In genomic region chr10:123583639-123584418, GRCh38 we compare ENCODE assay signal across 9 cellular contexts.
A peak's percentile ranks its signal among the peaks of the same experiment; 100 is the strongest.
DNase-seq lines count a peak whose midpoint lies in the region; ATAC-seq and TF ChIP-seq lines count a peak whose summit lies in the region.
"Had no signal": no experiment of that assay in that cellular context is flagged by ENCODE, and none has a peak within 500 bp of the region (broad histone marks: within the 10 kb centered on the region; RNA-seq: fewer than 3 reads in every experiment).

No MANE protein-coding gene starts in this region.

- H3K9me3 Mint-ChIP-seq in naive thymus-derived CD8-positive, alpha-beta T cell: no peaks in the 10 kb centered on the region

- H3K4me1 ChIP-seq in breast epithelium: no peaks in the 10 kb centered on the region

- intact Hi-C loops in breast epithelium (cut with DNase I; ENCODE audit: low total_unique reads): loop anchor here (2.0 kb wide), 1 partner anchor 381 kb away; no protein-coding TSS in a partner anchor

- no peak overlapping the region for H3K27ac ChIP-seq in breast epithelium
- H3K27ac ChIP-seq: neutrophil had no signal

- H3K4me1 Mint-ChIP-seq in naive thymus-derived CD8-positive, alpha-beta T cell: no peaks in the 10 kb centered on the region

- H3K36me3 Mint-ChIP-seq in naive thymus-derived CD8-positive, alpha-beta T cell: no peaks in the 10 kb centered on the region

- no peaks in the 10 kb centered on the region for H3K36me3 ChIP-seq in breast epithelium
- H3K36me3 ChIP-seq: neutrophil had no signal

- DNase-seq in C1 segment of cervical spinal cord (lab: John Stamatoyannopoulos, UW): peak in 12 of 14 donors; percentile 5 to 76 (median 42)
- peak; percentile 81 for DNase-seq in GOT3 (lab: John Stamatoyannopoulos, UW)
- peak; percentile 31 for DNase-seq in NCI-H69 (lab: John Stamatoyannopoulos, UW)
- DNase-seq in breast epithelium (ENCODE audit: low spot score in 2 of 2): peak; percentile 81 to 89
- peak; percentile 67 for DNase-seq in iris pigment epithelial cell (ENCODE audit: low read depth)
- DNase-seq in stimulated activated CD4-positive, alpha-beta T cell treated with anti-CD3 and anti-CD28 coated beads, Interleukin-12 subunit alpha, Interleukin-12 subunit beta, amount 100 ng/mL, for 48 hours (ENCODE audit: low read depth in 2 of 3, low spot score in 1 of 3): peak; percentile 13 to 19 (median 13)
- DNase-seq in naive thymus-derived CD8-positive, alpha-beta T cell: no peak

- no peaks in the 10 kb centered on the region for H3K9me3 ChIP-seq in breast epithelium
- H3K9me3 ChIP-seq: neutrophil had no signal

- no peak overlapping the region for H3K4me3 Mint-ChIP-seq in naive thymus-derived CD8-positive, alpha-beta T cell

- POLR2A ChIA-PET in naive thymus-derived CD8-positive, alpha-beta T cell (lab: Charles Lee): no interaction called here

- H3K4me3 ChIP-seq in breast epithelium: peak overlapping the region in 1 of 3 donors; percentile 26

- peaks cover 0 to 8% of the 10 kb centered on the region in 2 donors for H3K27me3 ChIP-seq in breast epithelium

- H3K27ac Mint-ChIP-seq in naive thymus-derived CD8-positive, alpha-beta T cell: no peak overlapping the region

- no peak for TF ChIP-seq POLR2A in breast epithelium (IDR thresholded peaks at IDR 0.05)

- peaks cover 17 to 62% (median 36%) of the 10 kb centered on the region in 5 donors for H3K27me3 Mint-ChIP-seq in naive thymus-derived CD8-positive, alpha-beta T cell

- no peak for ATAC-seq in naive thymus-derived CD8-positive, alpha-beta T cell
- ATAC-seq in HG03457 (IDR thresholded peaks at IDR 0.05; ENCODE audit: unreplicated experiment): no peak

- TF ChIP-seq CTCF in breast epithelium (IDR thresholded peaks at IDR 0.05): peak; percentile 74 to 91 (median 87)

Comparison
In these comparisons a context has a peak if more than half of its experiments do, and no peak if none do; other contexts are left out.
1. DNase-seq: peak in C1 segment of cervical spinal cord (12 of 14), GOT3 (single experiment), NCI-H69 (single experiment), breast epithelium (2 of 2), iris pigment epithelial cell (single experiment) and stimulated activated CD4-positive, alpha-beta T cell treated with anti-CD3 and anti-CD28 coated beads, Interleukin-12 subunit alpha, Interleukin-12 subunit beta, amount 100 ng/mL, for 48 hours (3 of 3); none in naive thymus-derived CD8-positive, alpha-beta T cell (0 of 10).